18 cellular contexts compared by ENCODE assay signal in the genomic region with DNA sequence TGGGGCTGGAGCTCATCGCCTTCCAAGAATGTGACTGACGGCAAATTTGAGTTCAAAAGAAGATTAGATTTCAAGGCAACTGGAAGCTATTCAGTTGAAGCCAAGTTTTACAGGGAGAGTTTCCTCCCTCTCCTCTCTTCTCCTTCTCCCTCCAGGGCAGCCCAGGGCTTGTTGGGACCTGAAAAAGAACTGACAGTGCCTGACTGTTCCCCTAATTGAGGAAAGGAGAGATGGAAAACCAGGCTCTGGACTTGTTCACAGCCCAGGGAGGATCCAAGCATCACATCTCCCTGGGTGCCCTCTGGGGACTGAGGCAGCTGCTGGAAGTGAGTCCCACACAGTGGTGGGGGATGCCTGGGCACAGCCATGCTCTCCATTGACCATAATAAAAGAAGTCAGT.
"Had no signal": no experiment of that assay in that cellular context is flagged by ENCODE, and none has a peak within 500 bp of the region (broad histone marks: within the 10 kb centered on the region; RNA-seq: fewer than 3 reads in every experiment).

No MANE protein-coding gene starts in this region.

- H3K27ac Mint-ChIP-seq: activated T-helper 2 cell treated with anti-CD3 and anti-CD28 coated beads, Interferon-gamma antibody, Interleukin-2, Interleukin-4, amounts not matched to agents 10 μg/mL and 5 μg/mL and 100 μg/mL, durations not matched to agents 14 hours and 24 hours and 36 hours; dendritic cell treated with granulocyte-macrophage colony-stimulating factor and Interleukin-4, amounts not matched to agents 40 ng/mL and 50 ng/mL, for 4 days; memory B cell; natural killer cell; T-helper 17 cell; type B pancreatic cell had no signal

- H3K36me3 Mint-ChIP-seq: memory B cell, natural killer cell, type B pancreatic cell had no signal

- H3K4me1 ChIP-seq: adrenal gland, esophagus muscularis mucosa, psoas muscle had no signal

- H3K27me3 ChIP-seq: adrenal gland had no signal

- H3K36me3 ChIP-seq: adrenal gland, esophagus muscularis mucosa, suprapubic skin had no signal

- DNase-seq: activated naive CD4-positive, alpha-beta T cell treated with anti-CD3 and anti-CD28 coated beads, Interleukin-2, amount 50 U/mL, for 16 hours; adrenal gland; cerebellar nuclear complex; foreskin fibroblast; head of caudate nucleus; natural killer cell; nucleus accumbens; psoas muscle; stimulated activated CD4-positive, alpha-beta T cell treated with anti-CD3 and anti-CD28 coated beads, Interleukin-12 subunit alpha, Interleukin-12 subunit beta, amount 100 ng/mL, for 4 hours; stimulated activated naive CD8-positive, alpha-beta T cell treated with anti-CD3 and anti-CD28 coated beads, Interleukin-15, Interleukin-2, amounts not matched to agents 100 U/mL and 50 U/mL, for 24 hours; T-helper 17 cell had no signal

- H3K4me3 Mint-ChIP-seq: dendritic cell treated with granulocyte-macrophage colony-stimulating factor and Interleukin-4, amounts not matched to agents 40 ng/mL and 50 ng/mL, for 4 days; memory B cell; natural killer cell; T-helper 17 cell; type B pancreatic cell had no signal

- ATAC-seq: left lobe of liver; natural killer cell; psoas muscle; stimulated activated naive CD8-positive, alpha-beta T cell treated with anti-CD3 and anti-CD28 coated beads, Interleukin-15, Interleukin-2, amounts not matched to agents 100 U/mL and 50 U/mL, for 24 hours; T-helper 17 cell had no signal

- H3K9me3 Mint-ChIP-seq: activated T-helper 2 cell treated with anti-CD3 and anti-CD28 coated beads, Interferon-gamma antibody, Interleukin-2, Interleukin-4, amounts not matched to agents 10 μg/mL and 5 μg/mL and 100 μg/mL, durations not matched to agents 14 hours and 24 hours and 36 hours; dendritic cell treated with granulocyte-macrophage colony-stimulating factor and Interleukin-4, amounts not matched to agents 40 ng/mL and 50 ng/mL, for 4 days; natural killer cell had no signal

- H3K4me3 ChIP-seq: adrenal gland, esophagus muscularis mucosa, psoas muscle, suprapubic skin had no signal

- H3K4me1 Mint-ChIP-seq: memory B cell, T-helper 17 cell had no signal

- H3K9me3 ChIP-seq: adrenal gland, esophagus muscularis mucosa, psoas muscle, suprapubic skin had no signal

- H3K27ac ChIP-seq: adrenal gland, esophagus muscularis mucosa, psoas muscle, suprapubic skin had no signal
